34 cellular contexts compared by ENCODE assay signal in genomic region chr11:15858881-15859280, GRCh38.
"Had no signal": no experiment of that assay in that cellular context is flagged by ENCODE, and none has a peak within 500 bp of the region (broad histone marks: within the 10 kb centered on the region; RNA-seq: fewer than 3 reads in every experiment).

No MANE protein-coding gene starts in this region.

- ATAC-seq: activated CD4-positive, CD25-positive, alpha-beta regulatory T cell treated with anti-CD3 and anti-CD28 coated beads, Interleukin-2, amount 50 U/mL, for 24 hours; activated CD8-positive, alpha-beta memory T cell treated with anti-CD3 and anti-CD28 coated beads, Interleukin-2, amount 10 ng/mL, durations not matched to agents 7 days and 5 days; activated CD8-positive, alpha-beta T cell treated with anti-CD3 and anti-CD28 coated beads, Interleukin-2, amount 10 ng/mL, durations not matched to agents 7 days and 5 days; activated naive CD8-positive, alpha-beta T cell treated with anti-CD3 and anti-CD28 coated beads, Interleukin-2, amount 50 U/mL, for 24 hours; gastroesophageal sphincter; heart right ventricle; T-helper 17 cell had no signal

- H3K4me3 Mint-ChIP-seq: activated B cell treated with CpG ODN at 0.5 μM for 24 hours; activated CD4-positive, alpha-beta memory T cell treated with anti-CD3 and anti-CD28 coated beads for 36 hours; activated CD4-positive, alpha-beta T cell treated with anti-CD3 and anti-CD28 coated beads, Interleukin-2, amount 10 ng/mL, durations not matched to agents 24 days and 14 days; activated CD8-positive, alpha-beta memory T cell treated with anti-CD3 and anti-CD28 coated beads, Interleukin-2, amount 10 ng/mL, durations not matched to agents 7 days and 5 days; activated CD8-positive, alpha-beta T cell treated with anti-CD3 and anti-CD28 coated beads, Interleukin-2, amount 10 ng/mL, durations not matched to agents 7 days and 5 days; activated naive CD4-positive, alpha-beta T cell treated with anti-CD3 and anti-CD28 coated beads for 36 hours; activated naive CD4-positive, alpha-beta T cell treated with anti-CD3 and anti-CD28 coated beads, Interleukin-2, amount 50 U/mL, for 24 hours; activated naive CD8-positive, alpha-beta T cell treated with anti-CD3 and anti-CD28 coated beads for 36 hours; activated naive CD8-positive, alpha-beta T cell treated with anti-CD3 and anti-CD28 coated beads, Interleukin-2, amount 50 U/mL, for 24 hours; activated T-helper 1 cell treated with anti-CD3 and anti-CD28 coated beads, Interleukin-12 subunit alpha, Interleukin-12 subunit beta, Interleukin-2, Interleukin-4 antibody, amounts not matched to agents 30 ng/mL and 10 ng/mL and 1 ng/mL, durations not matched to agents 14 hours and 24 hours and 36 hours; central memory CD8-positive, alpha-beta T cell; dendritic cell treated with granulocyte-macrophage colony-stimulating factor and Interleukin-4, amounts not matched to agents 40 ng/mL and 50 ng/mL, for 4 days; endodermal cell; T-helper 17 cell; T-helper 2 cell treated with Interferon-gamma antibody and Interleukin-4, amounts not matched to agents 5 μg/mL and 100 μg/mL, for 36 hours had no signal

- H3K27ac Mint-ChIP-seq: activated B cell treated with CpG ODN at 0.5 μM for 24 hours; activated CD4-positive, alpha-beta memory T cell treated with anti-CD3 and anti-CD28 coated beads for 36 hours; activated CD4-positive, alpha-beta T cell treated with anti-CD3 and anti-CD28 coated beads, Interleukin-2, amount 10 ng/mL, durations not matched to agents 24 days and 14 days; activated CD8-positive, alpha-beta memory T cell treated with anti-CD3 and anti-CD28 coated beads, Interleukin-2, amount 10 ng/mL, durations not matched to agents 7 days and 5 days; activated CD8-positive, alpha-beta T cell treated with anti-CD3 and anti-CD28 coated beads, Interleukin-2, amount 10 ng/mL, durations not matched to agents 7 days and 5 days; activated naive CD4-positive, alpha-beta T cell treated with anti-CD3 and anti-CD28 coated beads for 36 hours; activated naive CD4-positive, alpha-beta T cell treated with anti-CD3 and anti-CD28 coated beads, Interleukin-2, amount 50 U/mL, for 24 hours; activated naive CD8-positive, alpha-beta T cell treated with anti-CD3 and anti-CD28 coated beads for 36 hours; activated naive CD8-positive, alpha-beta T cell treated with anti-CD3 and anti-CD28 coated beads, Interleukin-2, amount 50 U/mL, for 24 hours; activated T-helper 1 cell treated with anti-CD3 and anti-CD28 coated beads, Interleukin-12 subunit alpha, Interleukin-12 subunit beta, Interleukin-2, Interleukin-4 antibody, amounts not matched to agents 30 ng/mL and 10 ng/mL and 1 ng/mL, durations not matched to agents 14 hours and 24 hours and 36 hours; activated T-helper 2 cell treated with anti-CD3 and anti-CD28 coated beads, Interferon-gamma antibody, Interleukin-2, Interleukin-4, amounts not matched to agents 10 μg/mL and 5 μg/mL and 100 μg/mL, durations not matched to agents 14 hours and 24 hours and 36 hours; dendritic cell treated with granulocyte-macrophage colony-stimulating factor and Interleukin-4, amounts not matched to agents 40 ng/mL and 50 ng/mL, for 4 days; endodermal cell; T-helper 17 cell; T-helper 2 cell treated with Interferon-gamma antibody and Interleukin-4, amounts not matched to agents 5 μg/mL and 100 μg/mL, for 36 hours had no signal

- H3K27me3 ChIP-seq: colonic mucosa, esophagus muscularis mucosa, gastroesophageal sphincter, heart right ventricle had no signal

- H3K9me3 Mint-ChIP-seq: activated B cell treated with CpG ODN at 0.5 μM for 24 hours; activated CD4-positive, alpha-beta memory T cell treated with anti-CD3 and anti-CD28 coated beads for 36 hours; activated CD4-positive, alpha-beta T cell treated with anti-CD3 and anti-CD28 coated beads, Interleukin-2, amount 10 ng/mL, durations not matched to agents 24 days and 14 days; activated naive CD4-positive, alpha-beta T cell treated with anti-CD3 and anti-CD28 coated beads for 36 hours; activated naive CD4-positive, alpha-beta T cell treated with anti-CD3 and anti-CD28 coated beads, Interleukin-2, amount 50 U/mL, for 24 hours; activated naive CD8-positive, alpha-beta T cell treated with anti-CD3 and anti-CD28 coated beads, Interleukin-2, amount 50 U/mL, for 24 hours; activated T-helper 1 cell treated with anti-CD3 and anti-CD28 coated beads, Interleukin-12 subunit alpha, Interleukin-12 subunit beta, Interleukin-2, Interleukin-4 antibody, amounts not matched to agents 30 ng/mL and 10 ng/mL and 1 ng/mL, durations not matched to agents 14 hours and 24 hours and 36 hours; activated T-helper 2 cell treated with anti-CD3 and anti-CD28 coated beads, Interferon-gamma antibody, Interleukin-2, Interleukin-4, amounts not matched to agents 10 μg/mL and 5 μg/mL and 100 μg/mL, durations not matched to agents 14 hours and 24 hours and 36 hours; endodermal cell; T-helper 2 cell treated with Interferon-gamma antibody and Interleukin-4, amounts not matched to agents 5 μg/mL and 100 μg/mL, for 36 hours had no signal

- H3K4me1 ChIP-seq: colonic mucosa, esophagus muscularis mucosa, gastroesophageal sphincter had no signal

- H3K27ac ChIP-seq: brain microvascular endothelial cell, colonic mucosa, dorsolateral prefrontal cortex, esophagus muscularis mucosa, gastroesophageal sphincter, heart right ventricle, WERI-Rb-1 had no signal

- H3K9me3 ChIP-seq: colonic mucosa, esophagus muscularis mucosa, gastroesophageal sphincter, heart right ventricle had no signal

- H3K4me3 ChIP-seq: colonic mucosa, dorsolateral prefrontal cortex, esophagus muscularis mucosa, gastroesophageal sphincter, heart right ventricle had no signal

- H3K36me3 Mint-ChIP-seq: activated CD4-positive, alpha-beta memory T cell treated with anti-CD3 and anti-CD28 coated beads for 36 hours; activated CD8-positive, alpha-beta memory T cell treated with anti-CD3 and anti-CD28 coated beads, Interleukin-2, amount 10 ng/mL, durations not matched to agents 7 days and 5 days; activated naive CD4-positive, alpha-beta T cell treated with anti-CD3 and anti-CD28 coated beads, Interleukin-2, amount 50 U/mL, for 24 hours; activated naive CD8-positive, alpha-beta T cell treated with anti-CD3 and anti-CD28 coated beads for 36 hours had no signal

- DNase-seq: activated B cell treated with CpG ODN at 0.5 μM for 24 hours; activated CD4-positive, alpha-beta memory T cell treated with anti-CD3 and anti-CD28 coated beads for 36 hours; activated CD4-positive, alpha-beta T cell treated with anti-CD3 and anti-CD28 coated beads, Interleukin-2, amount 10 ng/mL, durations not matched to agents 24 days and 14 days; activated CD8-positive, alpha-beta memory T cell treated with anti-CD3 and anti-CD28 coated beads, Interleukin-2, amount 10 ng/mL, durations not matched to agents 7 days and 5 days; activated CD8-positive, alpha-beta memory T cell treated with anti-CD3 and anti-CD28 coated beads, Interleukin-2, amount 50 U/mL, for 4 hours; activated CD8-positive, alpha-beta T cell treated with anti-CD3 and anti-CD28 coated beads, Interleukin-2, amount 10 ng/mL, durations not matched to agents 7 days and 5 days; activated effector memory CD4-positive, alpha-beta T cell treated with anti-CD3 and anti-CD28 coated beads, Interleukin-2, amount 50 U/mL, for 16 hours; activated naive CD4-positive, alpha-beta T cell treated with anti-CD3 and anti-CD28 coated beads for 36 hours; activated naive CD8-positive, alpha-beta T cell treated with anti-CD3 and anti-CD28 coated beads for 36 hours; activated naive CD8-positive, alpha-beta T cell treated with anti-CD3 and anti-CD28 coated beads, Interleukin-2, amount 50 U/mL, for 24 hours; activated T-cell treated with anti-CD3 and anti-CD28 coated beads, Interleukin-2, amount 50 U/mL, for 1 hour; activated T-cell treated with anti-CD3 and anti-CD28 coated beads, Interleukin-2, amount 50 U/mL, for 48 hours; amniotic stem cell; brain microvascular endothelial cell; colonic mucosa; dorsolateral prefrontal cortex; effector memory CD4-positive, alpha-beta T cell; endodermal cell; erythroblast; foreskin melanocyte; heart right ventricle; T-helper 1 cell; T-helper 17 cell; T1000; WERI-Rb-1 had no signal

- H3K36me3 ChIP-seq: brain microvascular endothelial cell, colonic mucosa, esophagus muscularis mucosa, gastroesophageal sphincter, heart right ventricle, WERI-Rb-1 had no signal

- H3K27me3 Mint-ChIP-seq: activated B cell treated with CpG ODN at 0.5 μM for 24 hours; activated CD4-positive, alpha-beta T cell treated with anti-CD3 and anti-CD28 coated beads, Interleukin-2, amount 10 ng/mL, durations not matched to agents 24 days and 14 days; activated CD8-positive, alpha-beta memory T cell treated with anti-CD3 and anti-CD28 coated beads, Interleukin-2, amount 10 ng/mL, durations not matched to agents 7 days and 5 days; activated naive CD4-positive, alpha-beta T cell treated with anti-CD3 and anti-CD28 coated beads, Interleukin-2, amount 50 U/mL, for 24 hours; central memory CD8-positive, alpha-beta T cell; T-helper 17 cell had no signal

- H3K4me1 Mint-ChIP-seq: activated B cell treated with CpG ODN at 0.5 μM for 24 hours; activated CD4-positive, alpha-beta T cell treated with anti-CD3 and anti-CD28 coated beads, Interleukin-2, amount 10 ng/mL, durations not matched to agents 24 days and 14 days; activated CD8-positive, alpha-beta memory T cell treated with anti-CD3 and anti-CD28 coated beads, Interleukin-2, amount 10 ng/mL, durations not matched to agents 7 days and 5 days; activated naive CD4-positive, alpha-beta T cell treated with anti-CD3 and anti-CD28 coated beads, Interleukin-2, amount 50 U/mL, for 24 hours; activated naive CD8-positive, alpha-beta T cell treated with anti-CD3 and anti-CD28 coated beads for 36 hours; activated naive CD8-positive, alpha-beta T cell treated with anti-CD3 and anti-CD28 coated beads, Interleukin-2, amount 50 U/mL, for 24 hours; central memory CD8-positive, alpha-beta T cell; T-helper 17 cell had no signal
